In genomic region chr3:189171707-189172106, GRCh38 we compare ENCODE assay signal across 1 cellular context.
TF ChIP-seq lines count a peak whose summit lies in the region.

Gene TPRG1, plus strand, starts transcription at chr3:189171971. Its CDS starts 35,414 bp downstream, at chr3:189207385.

TF ChIP-seq in HEK293T, 16 proteins besides CTCF, POLR2A, EP300 and RAD21 (continued from another document):
- TF ChIP-seq PKNOX1 (IDR thresholded peaks at IDR 0.05) (no peak), FOXM1 (IDR thresholded peaks at IDR 0.05; ENCODE audit: borderline replicate concordance) (no peak), NFRKB (IDR thresholded peaks at IDR 0.05) (no peak)
